Comparison of ENCODE assay signal across 18 cellular contexts in genomic region chr2:173866858-173867620, GRCh38.
DNase-seq lines count a peak whose midpoint lies in the region; ATAC-seq and TF ChIP-seq lines count a peak whose summit lies in the region.
"Had no signal": no experiment of that assay in that cellular context is flagged by ENCODE, and none has a peak within 500 bp of the region (broad histone marks: within the 10 kb centered on the region; RNA-seq: fewer than 3 reads in every experiment).

No MANE protein-coding gene starts in this region.

- peaks cover 30% of the 10 kb centered on the region for H3K4me1 Mint-ChIP-seq in mesothelial cell of epicardium
- H3K4me1 Mint-ChIP-seq in naive thymus-derived CD8-positive, alpha-beta T cell: no peaks in the 10 kb centered on the region

- no peak for ATAC-seq in naive thymus-derived CD8-positive, alpha-beta T cell
- ATAC-seq: activated naive CD4-positive, alpha-beta T cell treated with anti-CD3 and anti-CD28 coated beads, Interleukin-2, amount 50 U/mL, for 72 hours; Panc1; upper lobe of right lung had no signal

- H3K4me3 ChIP-seq in A673 (ENCODE audit: low read depth, low read length, poor library complexity, severe bottlenecking) (no peak overlapping the region), Peyer's patch (no peak overlapping the region), coronary artery (no peak overlapping the region)
- H3K4me3 ChIP-seq: upper lobe of right lung had no signal

- no peaks in the 10 kb centered on the region for H3K9me3 Mint-ChIP-seq in mesothelial cell of epicardium
- no peaks in the 10 kb centered on the region for H3K9me3 Mint-ChIP-seq in naive thymus-derived CD8-positive, alpha-beta T cell
- H3K9me3 Mint-ChIP-seq: activated CD4-positive, alpha-beta memory T cell treated with anti-CD3 and anti-CD28 coated beads for 36 hours; activated naive CD4-positive, alpha-beta T cell treated with anti-CD3 and anti-CD28 coated beads, Interleukin-2, amount 50 U/mL, for 72 hours; activated T-cell treated with anti-CD3 and anti-CD28 coated beads, Interleukin-2, amount 50 U/mL, for 24 hours; memory B cell; stimulated activated naive CD8-positive, alpha-beta T cell treated with anti-CD3 and anti-CD28 coated beads, Interleukin-15, Interleukin-2, amounts not matched to agents 100 ng/mL and 50 ng/mL, for 24 hours had no signal

- no peaks in the 10 kb centered on the region for H3K36me3 ChIP-seq in A673 (ENCODE audit: insufficient read depth, low read length, poor library complexity, severe bottlenecking)
- no peaks in the 10 kb centered on the region for H3K36me3 ChIP-seq in Peyer's patch
- H3K36me3 ChIP-seq: upper lobe of right lung had no signal

- H3K4me1 ChIP-seq in A673 (ENCODE audit: insufficient read depth, low read length, poor library complexity, severe bottlenecking): no peaks in the 10 kb centered on the region
- no peaks in the 10 kb centered on the region for H3K4me1 ChIP-seq in Peyer's patch
- H3K4me1 ChIP-seq: Caco-2, upper lobe of right lung had no signal

- H3K27me3 ChIP-seq in A673 (replicated peaks; ENCODE audit: insufficient read depth, low read depth, low read length, poor library complexity) (no peaks in the 10 kb centered on the region), Peyer's patch (no peaks in the 10 kb centered on the region)
- H3K27me3 ChIP-seq: upper lobe of right lung had no signal

- no peaks in the 10 kb centered on the region for H3K36me3 Mint-ChIP-seq in mesothelial cell of epicardium
- no peaks in the 10 kb centered on the region for H3K36me3 Mint-ChIP-seq in naive thymus-derived CD8-positive, alpha-beta T cell
- H3K36me3 Mint-ChIP-seq: activated CD4-positive, alpha-beta memory T cell treated with anti-CD3 and anti-CD28 coated beads for 36 hours; activated naive CD4-positive, alpha-beta T cell treated with anti-CD3 and anti-CD28 coated beads, Interleukin-2, amount 50 U/mL, for 72 hours; memory B cell had no signal

- H3K9me3 ChIP-seq in A673 (ENCODE audit: low read depth, low read length, poor library complexity, severe bottlenecking): no peaks in the 10 kb centered on the region
- H3K9me3 ChIP-seq in Peyer's patch: no peaks in the 10 kb centered on the region
- H3K9me3 ChIP-seq: Caco-2, upper lobe of right lung had no signal

- BruUV-seq in A673 (replicated peaks; lab: Mats Ljungman, UMichigan): no TSS peak

- H3K27ac ChIP-seq in A673 (ENCODE audit: low read depth, low read length, poor library complexity, severe bottlenecking) (no peak overlapping the region), Peyer's patch (no peak overlapping the region), coronary artery (no peak overlapping the region)
- H3K27ac ChIP-seq: upper lobe of right lung had no signal

- H3K27me3 Mint-ChIP-seq in mesothelial cell of epicardium (ENCODE audit: low read depth): no peaks in the 10 kb centered on the region
- H3K27me3 Mint-ChIP-seq in naive thymus-derived CD8-positive, alpha-beta T cell: peaks cover 3 to 41% (median 13%) of the 10 kb centered on the region in 5 donors

- intact Hi-C loops in A673 (cut with micrococcal nuclease; ENCODE audit: unreplicated experiment): no loop called here

- TF ChIP-seq CTCF in A673 (conservative IDR thresholded peaks at IDR 0.05; ENCODE audit: low read depth, low read length) (no peak), mesothelial cell of epicardium (IDR thresholded peaks at IDR 0.05; ENCODE audit: unreplicated experiment) (no peak), Peyer's patch (IDR thresholded peaks at IDR 0.05) (no peak), coronary artery (IDR thresholded peaks at IDR 0.05) (no peak)

- H3K27ac Mint-ChIP-seq in mesothelial cell of epicardium: peak overlapping the region; percentile 4
- H3K27ac Mint-ChIP-seq in naive thymus-derived CD8-positive, alpha-beta T cell: no peak overlapping the region
- H3K27ac Mint-ChIP-seq: activated CD4-positive, alpha-beta memory T cell treated with anti-CD3 and anti-CD28 coated beads for 36 hours; activated naive CD4-positive, alpha-beta T cell treated with anti-CD3 and anti-CD28 coated beads, Interleukin-2, amount 50 U/mL, for 72 hours; activated T-cell treated with anti-CD3 and anti-CD28 coated beads, Interleukin-2, amount 50 U/mL, for 24 hours; memory B cell; stimulated activated naive CD8-positive, alpha-beta T cell treated with anti-CD3 and anti-CD28 coated beads, Interleukin-15, Interleukin-2, amounts not matched to agents 100 ng/mL and 50 ng/mL, for 24 hours had no signal

- DNase-seq in A673 (ENCODE audit: low spot score) (peak; percentile 22), EL (peak; percentile 11), NCI-H69 (lab: John Stamatoyannopoulos, UW) (peak; percentile 54), mesothelial cell of epicardium (ENCODE audit: low spot score in 2 of 2, unreplicated experiment in 2 of 2) (no peak), Peyer's patch (no peak), coronary artery (ENCODE audit: low spot score) (no peak), ACHN (no peak)
- DNase-seq in naive thymus-derived CD8-positive, alpha-beta T cell: no peak
- DNase-seq: activated CD4-positive, alpha-beta memory T cell treated with anti-CD3 and anti-CD28 coated beads for 36 hours; activated T-cell treated with anti-CD3 and anti-CD28 coated beads, Interleukin-2, amount 50 U/mL, for 24 hours; Caco-2; MV-4-11; NCI-H2081 treated with DMSO at 0.1 percent for 48 hours; upper lobe of right lung had no signal

- no peak for TF ChIP-seq POLR2A in Peyer's patch (IDR thresholded peaks at IDR 0.05)

- POLR2A ChIA-PET in A673 (lab: Charles Lee; ENCODE audit: low non-redundant PET): no interaction called here
- POLR2A ChIA-PET in naive thymus-derived CD8-positive, alpha-beta T cell (lab: Charles Lee): no interaction called here

- CTCF ChIA-PET in A673 (lab: Charles Lee): no interaction called here

- H3K4me3 Mint-ChIP-seq in mesothelial cell of epicardium: no peak overlapping the region
- no peak overlapping the region for H3K4me3 Mint-ChIP-seq in naive thymus-derived CD8-positive, alpha-beta T cell
- H3K4me3 Mint-ChIP-seq: activated CD4-positive, alpha-beta memory T cell treated with anti-CD3 and anti-CD28 coated beads for 36 hours; activated T-cell treated with anti-CD3 and anti-CD28 coated beads, Interleukin-2, amount 50 U/mL, for 24 hours; memory B cell; stimulated activated naive CD8-positive, alpha-beta T cell treated with anti-CD3 and anti-CD28 coated beads, Interleukin-15, Interleukin-2, amounts not matched to agents 100 ng/mL and 50 ng/mL, for 24 hours had no signal

- in situ Hi-C loops in ACHN (cut with HindIII; ENCODE audit: low pct_ligation_motif_present, low pct_unique_long_range_greater_than_20kb, low sequenced_read_pairs): no loop called here

Comparison
In these comparisons a context has a peak if more than half of its experiments do, and no peak if none do; other contexts are left out.
1. DNase-seq: peak in A673 (single experiment), EL (single experiment) and NCI-H69 (single experiment); none in mesothelial cell of epicardium (0 of 2), naive thymus-derived CD8-positive, alpha-beta T cell (0 of 10), Peyer's patch (0 of 3), coronary artery (single experiment) and ACHN (single experiment).